8 cellular contexts compared by ENCODE assay signal in genomic region chr6:43246301-43247114, GRCh38. TPM values are rescaled to one million over a fixed set of nuclear protein-coding genes. Genes with fewer than 3 reads are reported as not detected.
DNase-seq lines count a peak whose midpoint lies in the region; ATAC-seq, FAIRE-seq and TF ChIP-seq lines count a peak whose summit lies in the region.

No MANE protein-coding gene starts in this region.

- H3K36me3 Mint-ChIP-seq in natural killer cell treated with Interleukin-12 subunit alpha and Interleukin-12 subunit beta and Interleukin-15 and Interleukin-18, amount 100 ng/mL, for 72 hours: no peaks in the 10 kb centered on the region

- peak overlapping the region; percentile 86 for H3K4me3 Mint-ChIP-seq in natural killer cell treated with Interleukin-12 subunit alpha and Interleukin-12 subunit beta and Interleukin-15 and Interleukin-18, amount 100 ng/mL, for 72 hours

- ATAC-seq in GM19438 (IDR thresholded peaks at IDR 0.05; ENCODE audit: low read depth, unreplicated experiment) (peak; percentile 9), HG03521 (IDR thresholded peaks at IDR 0.05; ENCODE audit: unreplicated experiment) (peak; percentile 23)
- peak; percentile 39 to 70 for ATAC-seq in natural killer cell treated with Interleukin-12 subunit alpha and Interleukin-12 subunit beta and Interleukin-15 and Interleukin-18, amount 100 ng/mL, for 72 hours

- H3K9me3 Mint-ChIP-seq in natural killer cell treated with Interleukin-12 subunit alpha and Interleukin-12 subunit beta and Interleukin-15 and Interleukin-18, amount 100 ng/mL, for 72 hours: no peaks in the 10 kb centered on the region

- TF ChIP-seq CTCF in D721Med (IDR thresholded peaks at IDR 0.05; ENCODE audit: insufficient read depth, missing control alignments) (no peak), fibroblast of mammary gland (conservative IDR thresholded peaks at IDR 0.05; ENCODE audit: control insufficient read depth, insufficient read depth, low read depth, low read length) (no peak)

- FAIRE-seq in D721Med (lab: Jason Lieb, UNC): no peak

- H3K4me1 Mint-ChIP-seq in natural killer cell treated with Interleukin-12 subunit alpha and Interleukin-12 subunit beta and Interleukin-15 and Interleukin-18, amount 100 ng/mL, for 72 hours (ENCODE audit: low read depth in 2 of 2): peaks cover 18 to 21% of the 10 kb centered on the region in 2 donors

- DNase-seq in D721Med (ENCODE audit: insufficient read length, low spot score) (peak; percentile 61), T-helper 22 cell (ENCODE audit: low read depth) (peak; percentile 18), fibroblast of mammary gland (ENCODE audit: low read depth) (no peak), DMS114 treated with DMSO at 0.1 percent for 48 hours (lab: John Stamatoyannopoulos, UW; ENCODE audit: unreplicated experiment) (no peak)
- DNase-seq in natural killer cell treated with Interleukin-12 subunit alpha and Interleukin-12 subunit beta and Interleukin-15 and Interleukin-18, amount 100 ng/mL, for 72 hours (ENCODE audit: low spot score): no peak
- no peak for DNase-seq in stimulated activated CD4-positive, alpha-beta T cell treated with anti-CD3 and anti-CD28 coated beads, Interleukin-4, amount 100 ng/mL, for 1 hour

- H3K27ac Mint-ChIP-seq in natural killer cell treated with Interleukin-12 subunit alpha and Interleukin-12 subunit beta and Interleukin-15 and Interleukin-18, amount 100 ng/mL, for 72 hours: peak overlapping the region in 1 of 2 donors; percentile 88

- H3K4me3 ChIP-seq in fibroblast of mammary gland (ENCODE audit: control insufficient read depth, low read depth, low read length): peak overlapping the region; percentile 40

- H3K27me3 Mint-ChIP-seq in natural killer cell treated with Interleukin-12 subunit alpha and Interleukin-12 subunit beta and Interleukin-15 and Interleukin-18, amount 100 ng/mL, for 72 hours: peaks cover 14 to 23% of the 10 kb centered on the region in 2 donors

RNA-seq across cellular contexts. Expression of gene TTBK1, which starts 3.2 kb away (rescaled TPM):
- under 1 TPM; 0.75 to 0.81 TPM for total RNA-seq in natural killer cell treated with Interleukin-12 subunit alpha and Interleukin-12 subunit beta and Interleukin-15 and Interleukin-18, amount 100 ng/mL, for 72 hours

RNA-seq across cellular contexts. Expression of gene DNPH1, which starts 17.2 kb away (rescaled TPM):
- total RNA-seq in natural killer cell treated with Interleukin-12 subunit alpha and Interleukin-12 subunit beta and Interleukin-15 and Interleukin-18, amount 100 ng/mL, for 72 hours: 10 to 100 TPM; 15.0 to 32.5 TPM

RNA-seq across cellular contexts. Expression of gene SLC22A7, which starts 51.6 kb away (rescaled TPM):
- not detected for total RNA-seq in natural killer cell treated with Interleukin-12 subunit alpha and Interleukin-12 subunit beta and Interleukin-15 and Interleukin-18, amount 100 ng/mL, for 72 hours

Comparison
In these comparisons a context has a peak if more than half of its experiments do, and no peak if none do; other contexts are left out.
1. DNase-seq: peak in D721Med (single experiment) and T-helper 22 cell (single experiment); none in fibroblast of mammary gland (single experiment), natural killer cell treated with Interleukin-12 subunit alpha and Interleukin-12 subunit beta and Interleukin-15 and Interleukin-18, amount 100 ng/mL, for 72 hours (single experiment), DMS114 treated with DMSO at 0.1 percent for 48 hours (single experiment) and stimulated activated CD4-positive, alpha-beta T cell treated with anti-CD3 and anti-CD28 coated beads, Interleukin-4, amount 100 ng/mL, for 1 hour (single experiment).
2. Peak in every context shown above with its lines, with median percentiles within 50 percentile points of each other: ATAC-seq.